Comparison of ENCODE assay signal across 8 cellular contexts in the genomic region with DNA sequence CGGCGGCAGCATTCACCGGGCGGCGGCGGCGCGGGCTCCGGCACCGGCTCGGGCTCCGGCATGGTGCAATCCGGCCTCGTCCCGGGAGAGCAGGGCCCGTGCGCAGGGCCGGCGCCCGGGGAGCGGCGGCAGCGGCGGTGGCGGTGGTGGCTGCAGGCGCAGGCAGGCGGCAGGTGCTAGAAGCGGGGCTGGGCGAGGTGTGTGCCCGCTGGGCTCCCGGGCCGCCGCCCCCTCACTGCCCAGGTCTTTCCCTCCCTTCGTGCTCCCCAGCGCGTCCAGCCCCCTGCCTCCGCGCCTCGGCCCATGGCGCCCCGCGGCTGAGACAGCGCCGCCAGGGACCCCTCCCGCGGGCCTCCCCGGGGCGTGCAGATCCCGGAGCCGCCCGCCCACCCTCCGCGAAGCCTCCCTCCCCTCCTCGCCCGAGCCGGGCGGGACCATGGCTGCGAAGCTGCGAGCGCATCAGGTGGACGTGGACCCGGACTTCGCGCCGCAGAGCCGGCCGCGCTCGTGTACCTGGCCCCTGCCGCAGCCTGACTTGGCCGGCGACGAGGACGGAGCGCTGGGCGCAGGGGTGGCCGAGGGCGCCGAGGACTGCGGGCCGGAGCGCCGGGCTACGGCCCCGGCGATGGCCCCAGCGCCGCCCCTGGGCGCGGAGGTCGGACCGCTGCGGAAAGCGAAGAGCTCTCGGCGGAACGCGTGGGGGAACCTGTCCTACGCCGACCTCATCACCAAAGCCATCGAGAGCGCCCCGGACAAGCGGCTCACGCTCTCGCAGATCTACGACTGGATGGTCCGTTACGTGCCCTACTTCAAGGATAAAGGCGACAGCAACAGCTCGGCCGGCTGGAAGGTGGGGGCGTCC. TPM values are rescaled to one million over a fixed set of nuclear protein-coding genes. Genes with fewer than 3 reads are reported as not detected.
DNase-seq lines count a peak whose midpoint lies in the region; ATAC-seq and TF ChIP-seq lines count a peak whose summit lies in the region.

No MANE protein-coding gene starts in this region.

- peaks cover 47% of the 10 kb centered on the region for H3K4me1 Mint-ChIP-seq in glutamatergic neuron (ENCODE audit: low read depth, unreplicated experiment)

- ATAC-seq in GM18907 (IDR thresholded peaks at IDR 0.05; ENCODE audit: unreplicated experiment) (peak; percentile 8), HG03280 (IDR thresholded peaks at IDR 0.05; ENCODE audit: unreplicated experiment) (peak; percentile 21)

- H3K36me3 Mint-ChIP-seq in glutamatergic neuron (ENCODE audit: unreplicated experiment): no peaks in the 10 kb centered on the region

- peaks cover 10% of the 10 kb centered on the region for H3K9me3 Mint-ChIP-seq in glutamatergic neuron (ENCODE audit: unreplicated experiment)

- H3K27ac ChIP-seq in WERI-Rb-1: peak overlapping the region; percentile 86
- no peak overlapping the region for H3K27ac ChIP-seq in skeletal muscle tissue (ENCODE audit: low read depth, low read length)

- H3K27me3 ChIP-seq in WERI-Rb-1 (ENCODE audit: insufficient read depth, low read depth, severe bottlenecking) (no peaks in the 10 kb centered on the region), skeletal muscle tissue (ENCODE audit: control insufficient read depth in 3 of 3, insufficient read depth in 3 of 3, low read length in 3 of 3) (no peaks in the 10 kb centered on the region)

- peak overlapping the region in 2 of 3 donors; percentile 53 to 77 for H3K9ac ChIP-seq in skeletal muscle tissue (ENCODE audit: low read depth in 1 of 3, low read length in 3 of 3)

- DNase-seq in CD1c-positive myeloid dendritic cell (ENCODE audit: extremely low spot score) (peak; percentile 59), WERI-Rb-1 (no peak), glutamatergic neuron (peak; percentile 56), NCI-H524 treated with DMSO at 0.1 percent for 48 hours (lab: John Stamatoyannopoulos, UW) (no peak), ureter (ENCODE audit: low spot score) (no peak)

- no peaks in the 10 kb centered on the region for H3K9me3 ChIP-seq in WERI-Rb-1 (ENCODE audit: severe bottlenecking)
- H3K9me3 ChIP-seq in skeletal muscle tissue (ENCODE audit: control insufficient read depth in 3 of 3, low read length in 3 of 3): no peaks in the 10 kb centered on the region

- peak overlapping the region; percentile 84 for H3K4me3 Mint-ChIP-seq in glutamatergic neuron (ENCODE audit: unreplicated experiment)

- H3K27ac Mint-ChIP-seq in glutamatergic neuron (ENCODE audit: unreplicated experiment): no peak overlapping the region

- H3K4me1 ChIP-seq in skeletal muscle tissue (ENCODE audit: control insufficient read depth in 3 of 3, insufficient read depth in 3 of 3, low read length in 3 of 3): peaks cover 65 to 81% (median 77%) of the 10 kb centered on the region in 3 donors

- peaks cover 6% of the 10 kb centered on the region for H3K27me3 Mint-ChIP-seq in glutamatergic neuron (ENCODE audit: unreplicated experiment)

- H3K4me3 ChIP-seq in WERI-Rb-1 (ENCODE audit: low read depth, low read length): peak overlapping the region; percentile 73
- peak overlapping the region; percentile 43 to 73 (median 71) for H3K4me3 ChIP-seq in skeletal muscle tissue (ENCODE audit: low read length in 3 of 3)

- H3K36me3 ChIP-seq in WERI-Rb-1 (peaks cover 30% of the 10 kb centered on the region), skeletal muscle tissue (ENCODE audit: control insufficient read depth in 3 of 3, insufficient read depth in 3 of 3, low read length in 3 of 3) (no peaks in the 10 kb centered on the region)

- TF ChIP-seq CTCF in WERI-Rb-1 (IDR thresholded peaks at IDR 0.05; ENCODE audit: low read depth, low read length) (no peak), glutamatergic neuron (IDR thresholded peaks at IDR 0.05; ENCODE audit: partially characterized antibody, unreplicated experiment) (no peak)

RNA-seq across cellular contexts. Expression of gene FOXO6, which starts 0.5 kb away (rescaled TPM):
- total RNA-seq in glutamatergic neuron (ENCODE audit: unreplicated experiment) (11.7 TPM), skeletal muscle tissue (2.6 TPM), ureter (8.6 TPM)

Comparison
In these comparisons a context has a peak if more than half of its experiments do, and no peak if none do; other contexts are left out.
1. DNase-seq: peak in CD1c-positive myeloid dendritic cell (single experiment) and glutamatergic neuron (single experiment); none in WERI-Rb-1 (single experiment), NCI-H524 treated with DMSO at 0.1 percent for 48 hours (single experiment) and ureter (single experiment).